1 cellular context compared by ENCODE assay signal in genomic region chr19:54141356-54141755, GRCh38.
TF ChIP-seq lines count a peak whose summit lies in the region.

No MANE protein-coding gene starts in this region.

TF ChIP-seq in IMR-90, 13 proteins besides CTCF, POLR2A, EP300 and RAD21 (continued from another document):
- TF ChIP-seq RFX5 (IDR thresholded peaks at IDR 0.05; ENCODE audit: low read depth, low read length) (no peak), BHLHE40 (IDR thresholded peaks at IDR 0.05; ENCODE audit: low read depth, low read length) (no peak), MAFK (IDR thresholded peaks at IDR 0.05; ENCODE audit: low read depth, low read length) (no peak), NFE2L2 (IDR thresholded peaks at IDR 0.05; ENCODE audit: low read depth, low read length) (no peak), RCOR1 (IDR thresholded peaks at IDR 0.05; ENCODE audit: insufficient replicate concordance, low read length) (no peak)
